ENCODE assay signal across 13 cellular contexts in the genomic region with DNA sequence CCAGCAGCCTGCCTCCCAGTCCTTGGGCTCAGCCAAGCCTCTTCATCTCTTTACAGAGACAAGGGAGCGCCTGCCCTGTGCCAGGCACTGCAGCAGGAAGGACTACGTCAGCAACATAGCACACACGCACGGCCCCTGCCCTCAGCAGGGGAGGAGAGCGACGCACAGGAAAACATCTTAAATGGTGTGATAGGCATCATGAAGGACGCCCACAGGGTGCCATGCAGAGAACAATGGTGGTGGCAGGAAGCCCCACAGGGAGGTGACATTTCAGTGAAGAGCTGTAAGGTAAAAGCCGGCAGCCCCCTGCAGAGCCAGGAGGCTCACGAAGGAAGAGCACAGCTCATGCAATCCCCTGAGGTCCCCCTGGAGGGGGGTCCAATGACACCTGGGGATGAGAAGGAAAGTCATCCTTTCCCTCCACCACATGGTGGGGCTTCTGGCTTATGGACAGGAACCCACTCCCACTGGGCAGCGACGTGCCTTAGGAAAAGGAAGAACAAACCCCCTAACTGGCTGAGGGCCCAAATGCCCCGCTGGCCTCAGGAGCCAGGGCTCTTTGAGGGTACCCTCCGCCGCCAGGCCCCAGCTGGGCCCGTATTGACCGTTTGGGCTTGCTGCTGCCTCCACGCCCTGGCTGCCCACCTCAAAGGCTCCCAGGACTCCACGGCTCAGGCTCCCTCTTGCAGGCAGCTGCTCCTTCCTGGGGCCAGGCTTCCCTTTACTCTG. TPM values are rescaled to one million over a fixed set of nuclear protein-coding genes. Genes with fewer than 3 reads are reported as not detected.
DNase-seq lines count a peak whose midpoint lies in the region.
"Had no signal": no experiment of that assay in that cellular context is flagged by ENCODE, and none has a peak within 500 bp of the region (broad histone marks: within the 10 kb centered on the region; RNA-seq: fewer than 3 reads in every experiment).

No MANE protein-coding gene starts in this region.

- DNase-seq in ELF-1 (ENCODE audit: low read depth, low spot score) (peak; percentile 75), NCI-H1417 treated with DMSO at 0.1 percent for 48 hours (lab: John Stamatoyannopoulos, UW) (peak; percentile 90), ecto neural progenitor cell (ENCODE audit: low spot score) (peak; percentile 71), lung microvascular endothelial cell (ENCODE audit: low read depth in 2 of 2) (peak; percentile 51 to 55), NCI-H510A (lab: John Stamatoyannopoulos, UW) (no peak), NCI-H526 treated with DMSO at 0.1 percent for 48 hours (lab: John Stamatoyannopoulos, UW) (no peak), epidermal melanocyte (ENCODE audit: insufficient read length, low spot score) (no peak)
- no peak for DNase-seq in activated effector memory CD4-positive, alpha-beta T cell treated with Interleukin-2 at 50 U/mL for 16 hours
- DNase-seq: activated effector memory CD4-positive, alpha-beta T cell treated with anti-CD3 and anti-CD28 coated beads, Interleukin-2, amount 50 U/mL, for 16 hours; gastrocnemius medialis; naive B cell; Peyer's patch; stomach had no signal

RNA-seq across cellular contexts. Expression of gene C13orf42, which starts 37.3 kb away (rescaled TPM):
- total RNA-seq in lung microvascular endothelial cell = not detected in 2 replicates
- total RNA-seq: gastrocnemius medialis, Peyer's patch, stomach had no signal

Comparison
In these comparisons a context has a peak if more than half of its experiments do, and no peak if none do; other contexts are left out.
1. DNase-seq: peak in ELF-1 (single experiment), NCI-H1417 treated with DMSO at 0.1 percent for 48 hours (single experiment), ecto neural progenitor cell (single experiment) and lung microvascular endothelial cell (2 of 2); none in activated effector memory CD4-positive, alpha-beta T cell treated with Interleukin-2 at 50 U/mL for 16 hours (single experiment), NCI-H510A (single experiment), NCI-H526 treated with DMSO at 0.1 percent for 48 hours (single experiment) and epidermal melanocyte (single experiment).